ENCODE assay signal across 1 cellular context in genomic region chr12:66883545-66883944, GRCh38.
TF ChIP-seq lines count a peak whose summit lies in the region.

No MANE protein-coding gene starts in this region.

TF ChIP-seq in GM23338, 12 proteins besides CTCF, POLR2A, EP300 and RAD21:
- TF ChIP-seq, protein P1, sequence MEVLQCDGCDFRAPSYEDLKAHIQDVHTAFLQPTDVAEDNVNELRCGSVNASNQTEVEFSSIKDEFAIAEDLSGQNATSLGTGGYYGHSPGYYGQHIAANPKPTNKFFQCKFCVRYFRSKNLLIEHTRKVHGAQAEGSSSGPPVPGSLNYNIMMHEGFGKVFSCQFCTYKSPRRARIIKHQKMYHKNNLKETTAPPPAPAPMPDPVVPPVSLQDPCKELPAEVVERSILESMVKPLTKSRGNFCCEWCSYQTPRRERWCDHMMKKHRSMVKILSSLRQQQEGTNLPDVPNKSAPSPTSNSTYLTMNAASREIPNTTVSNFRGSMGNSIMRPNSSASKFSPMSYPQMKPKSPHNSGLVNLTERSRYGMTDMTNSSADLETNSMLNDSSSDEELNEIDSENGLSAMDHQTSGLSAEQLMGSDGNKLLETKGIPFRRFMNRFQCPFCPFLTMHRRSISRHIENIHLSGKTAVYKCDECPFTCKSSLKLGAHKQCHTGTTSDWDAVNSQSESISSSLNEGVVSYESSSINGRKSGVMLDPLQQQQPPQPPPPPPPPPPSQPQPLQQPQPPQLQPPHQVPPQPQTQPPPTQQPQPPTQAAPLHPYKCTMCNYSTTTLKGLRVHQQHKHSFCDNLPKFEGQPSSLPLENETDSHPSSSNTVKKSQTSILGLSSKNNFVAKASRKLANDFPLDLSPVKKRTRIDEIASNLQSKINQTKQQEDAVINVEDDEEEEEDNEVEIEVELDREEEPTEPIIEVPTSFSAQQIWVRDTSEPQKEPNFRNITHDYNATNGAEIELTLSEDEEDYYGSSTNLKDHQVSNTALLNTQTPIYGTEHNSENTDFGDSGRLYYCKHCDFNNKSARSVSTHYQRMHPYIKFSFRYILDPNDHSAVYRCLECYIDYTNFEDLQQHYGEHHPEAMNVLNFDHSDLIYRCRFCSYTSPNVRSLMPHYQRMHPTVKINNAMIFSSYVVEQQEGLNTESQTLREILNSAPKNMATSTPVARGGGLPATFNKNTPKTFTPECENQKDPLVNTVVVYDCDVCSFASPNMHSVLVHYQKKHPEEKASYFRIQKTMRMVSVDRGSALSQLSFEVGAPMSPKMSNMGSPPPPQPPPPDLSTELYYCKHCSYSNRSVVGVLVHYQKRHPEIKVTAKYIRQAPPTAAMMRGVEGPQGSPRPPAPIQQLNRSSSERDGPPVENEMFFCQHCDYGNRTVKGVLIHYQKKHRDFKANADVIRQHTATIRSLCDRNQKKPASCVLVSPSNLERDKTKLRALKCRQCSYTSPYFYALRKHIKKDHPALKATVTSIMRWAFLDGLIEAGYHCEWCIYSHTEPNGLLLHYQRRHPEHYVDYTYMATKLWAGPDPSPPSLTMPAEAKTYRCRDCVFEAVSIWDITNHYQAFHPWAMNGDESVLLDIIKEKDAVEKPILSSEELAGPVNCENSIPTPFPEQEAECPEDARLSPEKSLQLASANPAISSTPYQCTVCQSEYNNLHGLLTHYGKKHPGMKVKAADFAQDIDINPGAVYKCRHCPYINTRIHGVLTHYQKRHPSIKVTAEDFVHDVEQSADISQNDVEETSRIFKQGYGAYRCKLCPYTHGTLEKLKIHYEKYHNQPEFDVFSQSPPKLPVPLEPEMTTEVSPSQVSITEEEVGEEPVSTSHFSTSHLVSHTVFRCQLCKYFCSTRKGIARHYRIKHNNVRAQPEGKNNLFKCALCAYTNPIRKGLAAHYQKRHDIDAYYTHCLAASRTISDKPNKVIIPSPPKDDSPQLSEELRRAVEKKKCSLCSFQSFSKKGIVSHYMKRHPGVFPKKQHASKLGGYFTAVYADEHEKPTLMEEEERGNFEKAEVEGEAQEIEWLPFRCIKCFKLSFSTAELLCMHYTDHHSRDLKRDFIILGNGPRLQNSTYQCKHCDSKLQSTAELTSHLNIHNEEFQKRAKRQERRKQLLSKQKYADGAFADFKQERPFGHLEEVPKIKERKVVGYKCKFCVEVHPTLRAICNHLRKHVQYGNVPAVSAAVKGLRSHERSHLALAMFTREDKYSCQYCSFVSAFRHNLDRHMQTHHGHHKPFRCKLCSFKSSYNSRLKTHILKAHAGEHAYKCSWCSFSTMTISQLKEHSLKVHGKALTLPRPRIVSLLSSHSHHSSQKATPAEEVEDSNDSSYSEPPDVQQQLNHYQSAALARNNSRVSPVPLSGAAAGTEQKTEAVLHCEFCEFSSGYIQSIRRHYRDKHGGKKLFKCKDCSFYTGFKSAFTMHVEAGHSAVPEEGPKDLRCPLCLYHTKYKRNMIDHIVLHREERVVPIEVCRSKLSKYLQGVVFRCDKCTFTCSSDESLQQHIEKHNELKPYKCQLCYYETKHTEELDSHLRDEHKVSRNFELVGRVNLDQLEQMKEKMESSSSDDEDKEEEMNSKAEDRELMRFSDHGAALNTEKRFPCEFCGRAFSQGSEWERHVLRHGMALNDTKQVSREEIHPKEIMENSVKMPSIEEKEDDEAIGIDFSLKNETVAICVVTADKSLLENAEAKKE (CRISPR knock-in tag; IDR thresholded peaks at IDR 0.05): no peak
- TF ChIP-seq ZNF331 (CRISPR knock-in tag; IDR thresholded peaks at IDR 0.05; ENCODE audit: low read depth) (no peak), POLR2AphosphoS5 (IDR thresholded peaks at IDR 0.05; ENCODE audit: low read depth) (no peak), EZH2 (IDR thresholded peaks at IDR 0.05; ENCODE audit: low read depth, unreplicated experiment) (no peak), ZNF114 (CRISPR knock-in tag; IDR thresholded peaks at IDR 0.05) (no peak), STAT1 (IDR thresholded peaks at IDR 0.05; ENCODE audit: unreplicated experiment) (no peak), EZH2phosphoT487 (IDR thresholded peaks at IDR 0.05; ENCODE audit: unreplicated experiment) (no peak), NANOG (IDR thresholded peaks at IDR 0.05; ENCODE audit: borderline replicate concordance) (no peak), JUNB (IDR thresholded peaks at IDR 0.05; ENCODE audit: unreplicated experiment) (no peak)
- TF ChIP-seq, protein P2, sequence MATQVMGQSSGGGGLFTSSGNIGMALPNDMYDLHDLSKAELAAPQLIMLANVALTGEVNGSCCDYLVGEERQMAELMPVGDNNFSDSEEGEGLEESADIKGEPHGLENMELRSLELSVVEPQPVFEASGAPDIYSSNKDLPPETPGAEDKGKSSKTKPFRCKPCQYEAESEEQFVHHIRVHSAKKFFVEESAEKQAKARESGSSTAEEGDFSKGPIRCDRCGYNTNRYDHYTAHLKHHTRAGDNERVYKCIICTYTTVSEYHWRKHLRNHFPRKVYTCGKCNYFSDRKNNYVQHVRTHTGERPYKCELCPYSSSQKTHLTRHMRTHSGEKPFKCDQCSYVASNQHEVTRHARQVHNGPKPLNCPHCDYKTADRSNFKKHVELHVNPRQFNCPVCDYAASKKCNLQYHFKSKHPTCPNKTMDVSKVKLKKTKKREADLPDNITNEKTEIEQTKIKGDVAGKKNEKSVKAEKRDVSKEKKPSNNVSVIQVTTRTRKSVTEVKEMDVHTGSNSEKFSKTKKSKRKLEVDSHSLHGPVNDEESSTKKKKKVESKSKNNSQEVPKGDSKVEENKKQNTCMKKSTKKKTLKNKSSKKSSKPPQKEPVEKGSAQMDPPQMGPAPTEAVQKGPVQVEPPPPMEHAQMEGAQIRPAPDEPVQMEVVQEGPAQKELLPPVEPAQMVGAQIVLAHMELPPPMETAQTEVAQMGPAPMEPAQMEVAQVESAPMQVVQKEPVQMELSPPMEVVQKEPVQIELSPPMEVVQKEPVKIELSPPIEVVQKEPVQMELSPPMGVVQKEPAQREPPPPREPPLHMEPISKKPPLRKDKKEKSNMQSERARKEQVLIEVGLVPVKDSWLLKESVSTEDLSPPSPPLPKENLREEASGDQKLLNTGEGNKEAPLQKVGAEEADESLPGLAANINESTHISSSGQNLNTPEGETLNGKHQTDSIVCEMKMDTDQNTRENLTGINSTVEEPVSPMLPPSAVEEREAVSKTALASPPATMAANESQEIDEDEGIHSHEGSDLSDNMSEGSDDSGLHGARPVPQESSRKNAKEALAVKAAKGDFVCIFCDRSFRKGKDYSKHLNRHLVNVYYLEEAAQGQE (IDR thresholded peaks at IDR 0.05; ENCODE audit: unreplicated experiment): no peak
- TF ChIP-seq, protein P3, sequence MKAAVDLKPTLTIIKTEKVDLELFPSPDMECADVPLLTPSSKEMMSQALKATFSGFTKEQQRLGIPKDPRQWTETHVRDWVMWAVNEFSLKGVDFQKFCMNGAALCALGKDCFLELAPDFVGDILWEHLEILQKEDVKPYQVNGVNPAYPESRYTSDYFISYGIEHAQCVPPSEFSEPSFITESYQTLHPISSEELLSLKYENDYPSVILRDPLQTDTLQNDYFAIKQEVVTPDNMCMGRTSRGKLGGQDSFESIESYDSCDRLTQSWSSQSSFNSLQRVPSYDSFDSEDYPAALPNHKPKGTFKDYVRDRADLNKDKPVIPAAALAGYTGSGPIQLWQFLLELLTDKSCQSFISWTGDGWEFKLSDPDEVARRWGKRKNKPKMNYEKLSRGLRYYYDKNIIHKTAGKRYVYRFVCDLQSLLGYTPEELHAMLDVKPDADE (IDR thresholded peaks at IDR 0.05): no peak
